17 cellular contexts compared by ENCODE assay signal in the genomic region with DNA sequence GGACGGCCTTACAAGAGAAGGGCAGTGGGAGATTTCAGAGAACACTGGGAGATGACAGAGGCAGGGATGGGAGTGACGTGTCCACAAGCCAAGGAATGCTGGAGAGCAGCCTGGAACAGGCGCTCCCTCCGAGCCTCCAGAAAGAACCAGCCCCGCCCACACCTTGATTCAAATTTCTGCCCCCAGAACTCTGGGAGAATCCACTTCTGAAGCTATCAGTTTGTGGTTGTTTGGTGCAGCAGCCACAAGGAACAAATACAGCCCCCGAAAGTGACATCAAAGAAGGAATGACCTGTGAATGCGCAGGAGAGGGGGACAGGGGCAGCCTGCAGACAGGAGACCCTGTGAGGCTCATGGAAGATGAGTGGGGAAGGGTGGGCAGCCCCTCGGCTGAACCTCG.
"Had no signal": no experiment of that assay in that cellular context is flagged by ENCODE, and none has a peak within 500 bp of the region (broad histone marks: within the 10 kb centered on the region; RNA-seq: fewer than 3 reads in every experiment).

No MANE protein-coding gene starts in this region.

- H3K4me3 Mint-ChIP-seq: activated CD4-positive, alpha-beta T cell treated with anti-CD3 and anti-CD28 coated beads, Interleukin-2, amount 10 ng/mL, durations not matched to agents 24 days and 14 days; neural crest cell; stimulated activated naive B cell treated with anti-CD40 and anti-IgM and Interleukin-4, amounts not matched to agents 10 μg/mL and 1 μg/mL and 100 μg/mL, for 72 hours; T-helper 2 cell treated with Interferon-gamma antibody and Interleukin-4, amounts not matched to agents 5 μg/mL and 100 μg/mL, for 36 hours had no signal

- H3K9me3 ChIP-seq: adrenal gland, pancreas had no signal

- H3K4me1 Mint-ChIP-seq: activated CD4-positive, alpha-beta T cell treated with anti-CD3 and anti-CD28 coated beads, Interleukin-2, amount 10 ng/mL, durations not matched to agents 24 days and 14 days; stimulated activated naive B cell treated with anti-CD40 and anti-IgM and Interleukin-4, amounts not matched to agents 10 μg/mL and 1 μg/mL and 100 μg/mL, for 72 hours had no signal

- ATAC-seq: pancreas; stimulated activated naive B cell treated with anti-CD40 and anti-IgM and Interleukin-4, amounts not matched to agents 10 μg/mL and 1 μg/mL and 100 μg/mL, for 72 hours had no signal

- H3K4me3 ChIP-seq: adrenal gland, esophagus muscularis mucosa, pancreas, tibial nerve had no signal

- DNase-seq: activated CD4-positive, alpha-beta T cell treated with anti-CD3 and anti-CD28 coated beads, Interleukin-2, amount 10 ng/mL, durations not matched to agents 24 days and 14 days; activated CD4-positive, CD25-positive, alpha-beta regulatory T cell; activated effector memory CD4-positive, alpha-beta T cell treated with Interleukin-2 at 50 U/mL for 16 hours; activated naive CD4-positive, alpha-beta T cell treated with anti-CD3 and anti-CD28 coated beads, Interleukin-2, amount 50 U/mL, for 16 hours; adrenal gland; glutamatergic neuron; hypothalamus; kidney glomerular epithelial cell; pancreas; stimulated activated CD4-positive, alpha-beta T cell treated with anti-CD3 and anti-CD28 coated beads, Interleukin-15, amount 100 ng/mL, for 24 hours; stimulated activated CD4-positive, alpha-beta T cell treated with anti-CD3 and anti-CD28 coated beads, Interleukin-4, amount 100 ng/mL, for 1 hour; stimulated activated naive B cell treated with anti-CD40 and anti-IgM and Interleukin-4, amounts not matched to agents 10 μg/mL and 1 μg/mL and 100 μg/mL, for 72 hours had no signal

- H3K36me3 Mint-ChIP-seq: stimulated activated naive B cell treated with anti-CD40 and anti-IgM and Interleukin-4, amounts not matched to agents 10 μg/mL and 1 μg/mL and 100 μg/mL, for 72 hours had no signal

- H3K27ac ChIP-seq: adrenal gland, esophagus muscularis mucosa, foreskin keratinocyte, pancreas, tibial nerve had no signal

- H3K36me3 ChIP-seq: adrenal gland, pancreas had no signal

- H3K27ac Mint-ChIP-seq: activated CD4-positive, alpha-beta T cell treated with anti-CD3 and anti-CD28 coated beads, Interleukin-2, amount 10 ng/mL, durations not matched to agents 24 days and 14 days; stimulated activated naive B cell treated with anti-CD40 and anti-IgM and Interleukin-4, amounts not matched to agents 10 μg/mL and 1 μg/mL and 100 μg/mL, for 72 hours; T-helper 2 cell treated with Interferon-gamma antibody and Interleukin-4, amounts not matched to agents 5 μg/mL and 100 μg/mL, for 36 hours had no signal

- H3K9me3 Mint-ChIP-seq: activated CD4-positive, alpha-beta T cell treated with anti-CD3 and anti-CD28 coated beads, Interleukin-2, amount 10 ng/mL, durations not matched to agents 24 days and 14 days; neural crest cell; T-helper 2 cell treated with Interferon-gamma antibody and Interleukin-4, amounts not matched to agents 5 μg/mL and 100 μg/mL, for 36 hours had no signal

- H3K4me1 ChIP-seq: adrenal gland, esophagus muscularis mucosa, pancreas, tibial nerve had no signal

- H3K27me3 ChIP-seq: adrenal gland, esophagus muscularis mucosa, foreskin keratinocyte, pancreas, tibial nerve had no signal
